20 cellular contexts compared by ENCODE assay signal in genomic region chr1:168065511-168065910, GRCh38.
DNase-seq lines count a peak whose midpoint lies in the region; ATAC-seq, FAIRE-seq and TF ChIP-seq lines count a peak whose summit lies in the region.
"Had no signal": no experiment of that assay in that cellular context is flagged by ENCODE, and none has a peak within 500 bp of the region (broad histone marks: within the 10 kb centered on the region; RNA-seq: fewer than 3 reads in every experiment).

No MANE protein-coding gene starts in this region.

- peak; percentile 48 for DNase-seq in COLO829 (ENCODE audit: low spot score)
- DNase-seq in amniotic epithelial cell (ENCODE audit: low read depth) = peak; percentile 51
- peak; percentile 17 for DNase-seq in fibroblast of villous mesenchyme (ENCODE audit: low read depth)
- no peak for DNase-seq in activated T-cell treated with anti-CD3 and anti-CD28 coated beads, Interleukin-2, amount 50 U/mL, for 72 hours
- no peak for DNase-seq in dermis blood vessel endothelial cell
- DNase-seq in HCEC 1CT = no peak
- no peak for DNase-seq in NCI-H82 (lab: John Stamatoyannopoulos, UW)
- DNase-seq: 8988T; Caco-2; CD8-positive, alpha-beta T cell; GDM1; HFFc6 had no signal

- no peak overlapping the region for H3K4me3 Mint-ChIP-seq in activated T-cell treated with anti-CD3 and anti-CD28 coated beads, Interleukin-2, amount 50 U/mL, for 72 hours
- H3K4me3 Mint-ChIP-seq: B cell; CD8-positive, alpha-beta T cell; GM23338; HFFc6 had no signal

- peak; percentile 11 for FAIRE-seq in TTC549 (lab: Jason Lieb, UNC)
- FAIRE-seq: GM12892, GM18507, H54 had no signal

- no peak for ATAC-seq in activated T-cell treated with anti-CD3 and anti-CD28 coated beads, Interleukin-2, amount 50 U/mL, for 72 hours (replicated peaks in 1 of 2)
- ATAC-seq: CD8-positive, alpha-beta T cell; GM23338; HCT116 had no signal

- no peak for TF ChIP-seq CTCF in fibroblast of villous mesenchyme (IDR thresholded peaks at IDR 0.05; ENCODE audit: insufficient read depth, low read depth, low read length)

- peaks cover 0 to 4% of the 10 kb centered on the region in 2 donors for H3K36me3 Mint-ChIP-seq in activated T-cell treated with anti-CD3 and anti-CD28 coated beads, Interleukin-2, amount 50 U/mL, for 72 hours (ENCODE audit: insufficient read depth in 2 of 2)

- no peak overlapping the region for H3K4me3 ChIP-seq in fibroblast of villous mesenchyme (ENCODE audit: low read depth, low read length)
- H3K4me3 ChIP-seq: BLaER1 treated with 17β-estradiol and CSF1 and Interleukin-3, amounts not matched to agents 10 nM and 100 nM; GM23338 had no signal

- H3K9me3 Mint-ChIP-seq in activated T-cell treated with anti-CD3 and anti-CD28 coated beads, Interleukin-2, amount 50 U/mL, for 72 hours = no peaks in the 10 kb centered on the region
- H3K9me3 Mint-ChIP-seq: CD8-positive, alpha-beta T cell; GM23338; HFFc6 had no signal

- no peaks in the 10 kb centered on the region for H3K4me1 Mint-ChIP-seq in activated T-cell treated with anti-CD3 and anti-CD28 coated beads, Interleukin-2, amount 50 U/mL, for 72 hours (ENCODE audit: low read depth)
- H3K4me1 Mint-ChIP-seq: B cell, GM23338 had no signal

- no peak overlapping the region for H3K27ac Mint-ChIP-seq in activated T-cell treated with anti-CD3 and anti-CD28 coated beads, Interleukin-2, amount 50 U/mL, for 72 hours
- H3K27ac Mint-ChIP-seq: B cell; CD8-positive, alpha-beta T cell; GM23338; HFFc6 had no signal

- H3K27me3 Mint-ChIP-seq in activated T-cell treated with anti-CD3 and anti-CD28 coated beads, Interleukin-2, amount 50 U/mL, for 72 hours (ENCODE audit: low read depth) = no peaks in the 10 kb centered on the region
- H3K27me3 Mint-ChIP-seq: B cell had no signal

Comparison
In these comparisons a context has a peak if more than half of its experiments do, and no peak if none do; other contexts are left out.
1. DNase-seq: peak in COLO829 (single experiment), amniotic epithelial cell (single experiment) and fibroblast of villous mesenchyme (single experiment); none in activated T-cell treated with anti-CD3 and anti-CD28 coated beads, Interleukin-2, amount 50 U/mL, for 72 hours (0 of 2), dermis blood vessel endothelial cell (single experiment), HCEC 1CT (single experiment) and NCI-H82 (single experiment).